Comparison of ENCODE assay signal across 8 cellular contexts in genomic region chr22:42960146-42960509, GRCh38. TPM values are rescaled to one million over a fixed set of nuclear protein-coding genes. Genes with fewer than 3 reads are reported as not detected.
DNase-seq lines count a peak whose midpoint lies in the region; TF ChIP-seq lines count a peak whose summit lies in the region.

No MANE protein-coding gene starts in this region.

- H3K9me2 ChIP-seq in neural cell (ENCODE audit: insufficient read depth, low read length), result no peaks in the 10 kb centered on the region

- TF ChIP-seq CTCF in Peyer's patch (IDR thresholded peaks at IDR 0.05), result no peak
- TF ChIP-seq CTCF in endothelial cell (IDR thresholded peaks at IDR 0.05; ENCODE audit: unreplicated experiment), result no peak
- TF ChIP-seq CTCF in neural cell (IDR thresholded peaks at IDR 0.05; ENCODE audit: poor library complexity, severe bottlenecking), result no peak

- no peaks in the 10 kb centered on the region for H3K36me3 ChIP-seq in Peyer's patch
- H3K36me3 ChIP-seq in neural cell (ENCODE audit: insufficient read depth, low read length), result no peaks in the 10 kb centered on the region

- DNase-seq in CD1c-positive myeloid dendritic cell (ENCODE audit: extremely low spot score), result peak; percentile 57
- DNase-seq in Peyer's patch, result peak in 1 of 3 donors; percentile 50
- DNase-seq in endothelial cell (ENCODE audit: low spot score), result no peak
- no peak for DNase-seq in COLO829 (ENCODE audit: low spot score)
- DNase-seq in iPS-NIHi11 (ENCODE audit: low spot score), result no peak
- DNase-seq in NCI-H2107 (lab: John Stamatoyannopoulos, UW), result no peak
- DNase-seq in NCI-H446 treated with DMSO at 0.1 percent for 48 hours (lab: John Stamatoyannopoulos, UW), result no peak

- H3K4me2 ChIP-seq in neural cell (ENCODE audit: low read length), result no peak overlapping the region

- no peak for TF ChIP-seq RAD21 in neural cell (conservative IDR thresholded peaks at IDR 0.05)

- no peaks in the 10 kb centered on the region for H4K20me1 ChIP-seq in neural cell (ENCODE audit: insufficient read depth)

- peaks cover 7% of the 10 kb centered on the region for H3K36me3 Mint-ChIP-seq in endothelial cell (ENCODE audit: low read depth, unreplicated experiment)

- H2AFZ ChIP-seq in neural cell (ENCODE audit: low read depth, low read length), result no peak overlapping the region

- peaks cover 11% of the 10 kb centered on the region for H3K27me3 Mint-ChIP-seq in endothelial cell (ENCODE audit: unreplicated experiment)

- H3K9me3 Mint-ChIP-seq in endothelial cell (ENCODE audit: unreplicated experiment), result no peaks in the 10 kb centered on the region

- H3K9ac ChIP-seq in neural cell (ENCODE audit: low read length), result peak overlapping the region; percentile 3

- H3K9me3 ChIP-seq in Peyer's patch (no peaks in the 10 kb centered on the region), neural cell (ENCODE audit: low read length) (no peaks in the 10 kb centered on the region)

- H3K79me2 ChIP-seq in neural cell (replicated peaks; ENCODE audit: insufficient read depth, low read length), result peaks cover 5% of the 10 kb centered on the region

- peak overlapping the region; percentile 99 for H3K27ac Mint-ChIP-seq in endothelial cell (ENCODE audit: unreplicated experiment)

- no peaks in the 10 kb centered on the region for H3F3A ChIP-seq in neural cell (ENCODE audit: insufficient read depth, low read length, poor library complexity, severe bottlenecking)

- H3K27ac ChIP-seq in Peyer's patch (peak overlapping the region in 3 of 4 donors; percentile 41 to 74 (median 74)), neural cell (ENCODE audit: low read length) (no peak overlapping the region)

- H3K4me1 Mint-ChIP-seq in endothelial cell (ENCODE audit: unreplicated experiment), result peaks cover 83% of the 10 kb centered on the region

- H3K4me3 Mint-ChIP-seq in endothelial cell (ENCODE audit: unreplicated experiment), result peak overlapping the region; percentile 85

- H3K27me3 ChIP-seq in Peyer's patch, result no peaks in the 10 kb centered on the region
- H3K27me3 ChIP-seq in neural cell (ENCODE audit: insufficient read depth, low read depth, low read length), result no peaks in the 10 kb centered on the region

- no peak for TF ChIP-seq EP300 in neural cell (conservative IDR thresholded peaks at IDR 0.05; ENCODE audit: poor library complexity, severe bottlenecking)

- H3K4me3 ChIP-seq in Peyer's patch (peak overlapping the region in 2 of 4 donors; percentile 34 to 39), neural cell (ENCODE audit: low read length) (peak overlapping the region; percentile 10)

- peaks cover 0 to 54% (median 4%) of the 10 kb centered on the region in 4 donors for H3K4me1 ChIP-seq in Peyer's patch

- no peak for TF ChIP-seq POLR2A in Peyer's patch (IDR thresholded peaks at IDR 0.05)

TF ChIP-seq in neural cell, 6 proteins besides CTCF, POLR2A, EP300 and RAD21:
- no peak for TF ChIP-seq MXI1 (conservative IDR thresholded peaks at IDR 0.05; ENCODE audit: poor library complexity, severe bottlenecking)
- TF ChIP-seq SMC3 (conservative IDR thresholded peaks at IDR 0.05; ENCODE audit: poor library complexity), result no peak
- no peak for TF ChIP-seq REST (IDR thresholded peaks at IDR 0.05; ENCODE audit: borderline replicate concordance)
- no peak for TF ChIP-seq EZH2 (IDR thresholded peaks at IDR 0.05; ENCODE audit: borderline replicate concordance, insufficient read depth, low read length, poor library complexity, severe bottlenecking)
- TF ChIP-seq TAF1 (IDR thresholded peaks at IDR 0.05; ENCODE audit: low read depth), result no peak
- TF ChIP-seq POLR2AphosphoS5 (IDR thresholded peaks at IDR 0.05), result no peak

RNA-seq across cellular contexts. Expression of gene PACSIN2, which starts 54.8 kb away (rescaled TPM):
- total RNA-seq in Peyer's patch (100 to 1,000 TPM in 3 of 4 donors, 10 to 100 TPM in 1; 58.0 to 149 (median 110) TPM), endothelial cell (ENCODE audit: unreplicated experiment) (93.7 TPM)
- 45.8 and 47.2 TPM in 2 replicates for polyA plus RNA-seq in neural cell
- 38.5 and 39.0 TPM in 2 replicates for polyA minus RNA-seq in neural cell
